Comparison of ENCODE assay signal across 18 cellular contexts in genomic region chr12:67410246-67410645, GRCh38.
"Had no signal": no experiment of that assay in that cellular context is flagged by ENCODE, and none has a peak within 500 bp of the region (broad histone marks: within the 10 kb centered on the region; RNA-seq: fewer than 3 reads in every experiment).

No MANE protein-coding gene starts in this region.

- H3K27me3 ChIP-seq: neutrophil, tibial artery, vagina had no signal

- H3K27ac ChIP-seq: coronary artery, neutrophil, tibial artery, vagina had no signal

- H3K9me3 ChIP-seq: mucosa of descending colon, neutrophil, tibial artery, vagina had no signal

- ATAC-seq: activated CD4-positive, alpha-beta T cell treated with anti-CD3 and anti-CD28 coated beads for 36 hours; activated T-cell treated with anti-CD3 and anti-CD28 coated beads, Interleukin-2, amount 50 U/mL, for 4 hours; left ventricle myocardium superior; natural killer cell had no signal

- H3K36me3 ChIP-seq: neutrophil, tibial artery, vagina had no signal

- H3K4me1 ChIP-seq: vagina had no signal

- DNase-seq: activated CD4-positive, alpha-beta memory T cell treated with anti-CD3 and anti-CD28 coated beads, Interleukin-2, amount 10 ng/mL, durations not matched to agents 7 days and 5 days; activated CD4-positive, alpha-beta T cell treated with anti-CD3 and anti-CD28 coated beads for 36 hours; activated effector memory CD4-positive, alpha-beta T cell treated with Interleukin-2 at 50 U/mL for 16 hours; activated T-cell treated with anti-CD3 and anti-CD28 coated beads, Interleukin-2, amount 50 U/mL, for 4 hours; amniotic stem cell; central memory CD4-positive, alpha-beta T cell; effector CD4-positive, alpha-beta T cell; left ventricle myocardium superior; mucosa of descending colon; natural killer cell; right cardiac atrium; stimulated activated CD4-positive, alpha-beta T cell treated with anti-CD3 and anti-CD28 coated beads, Interleukin-4, amount 100 ng/mL, for 24 hours; stimulated activated naive CD4-positive, alpha-beta T cell; T-helper 2 cell; tibial artery had no signal

- H3K4me3 ChIP-seq: coronary artery, mucosa of descending colon, tibial artery, vagina had no signal
